ENCODE assay signal across 27 cellular contexts in the genomic region with DNA sequence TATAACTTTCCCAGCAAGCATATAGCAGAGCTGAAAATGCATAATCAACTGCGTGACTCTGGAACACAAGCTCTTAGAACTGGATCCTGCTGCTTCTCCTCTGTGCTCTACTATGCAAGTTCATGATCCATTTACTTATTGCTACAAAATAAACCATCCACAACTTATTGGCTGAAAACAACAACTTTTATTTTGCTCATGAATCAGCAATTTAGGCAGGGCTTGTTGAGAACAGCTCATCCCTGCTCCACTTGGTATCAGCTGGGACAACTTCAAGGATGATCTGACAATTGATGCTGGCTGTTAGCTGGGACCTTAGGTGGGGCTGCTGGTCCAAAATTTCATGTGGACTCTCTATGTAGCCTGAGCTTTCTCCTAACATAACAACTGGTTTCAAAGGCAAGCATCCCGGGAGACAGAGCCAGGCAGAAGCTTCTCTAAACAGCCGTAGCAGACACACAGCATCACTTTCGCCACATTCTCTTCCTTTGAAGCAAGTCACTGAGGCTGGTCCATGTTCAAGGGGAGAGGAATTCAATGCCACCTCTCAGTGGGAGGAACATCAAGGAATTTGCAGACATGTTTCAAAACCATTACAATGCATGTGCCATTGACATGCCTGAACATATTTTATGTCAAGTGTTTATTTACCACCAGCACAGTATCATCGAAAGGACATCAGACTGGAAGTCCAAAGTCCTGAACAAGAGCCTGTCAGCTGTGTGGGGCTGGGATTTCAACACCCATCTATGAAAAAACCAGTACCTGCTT.
A peak's percentile ranks its signal among the peaks of the same experiment; 100 is the strongest.
DNase-seq lines count a peak whose midpoint lies in the region; ATAC-seq, FAIRE-seq and TF ChIP-seq lines count a peak whose summit lies in the region.
"Had no signal": no experiment of that assay in that cellular context is flagged by ENCODE, and none has a peak within 500 bp of the region (broad histone marks: within the 10 kb centered on the region; RNA-seq: fewer than 3 reads in every experiment).

No MANE protein-coding gene starts in this region.

- H3K4me1 ChIP-seq in A549, result peaks cover 10% of the 10 kb centered on the region; the same call in 1 of the 3 replicates
- H3K4me1 ChIP-seq in HepG2 (ENCODE audit: insufficient read depth, low read length), result peaks cover 25% of the 10 kb centered on the region
- no peaks in the 10 kb centered on the region for H3K4me1 ChIP-seq in neural progenitor cell

- WGBS in A549 (ENCODE audit: missing lambda C conversion rate), result 62% methylated on average over 5 of the region's 5 CpGs
- 20% methylated on average over 5 of the region's 5 CpGs for WGBS in HepG2 (ENCODE audit: low lambda C conversion rate)

- FAIRE-seq in A549 (lab: Jason Lieb, UNC) (no peak), bronchial epithelial cell (lab: Jason Lieb, UNC) (peak; percentile 28), HepG2 (lab: Jason Lieb, UNC) (peak; percentile 80)
- FAIRE-seq: endothelial cell of umbilical vein, H1, islet of Langerhans had no signal

- peak overlapping the region in 1 of 2 experiments; percentile 49; a peak in 3 of 6 replicates for H3K27ac ChIP-seq in A549
- peak overlapping the region; percentile 20 for H3K27ac ChIP-seq in HepG2 (ENCODE audit: extremely low read length, insufficient read depth, low read length)
- no peak overlapping the region for H3K27ac ChIP-seq in neural progenitor cell
- H3K27ac ChIP-seq: HL-60 had no signal

- intact Hi-C loops in HepG2 (cut with micrococcal nuclease; ENCODE audit: unreplicated experiment), result loop anchor here (2.0 kb wide), 1 partner anchor 54 kb away; no protein-coding TSS in a partner anchor

- H3K79me2 ChIP-seq in HepG2 (ENCODE audit: insufficient read depth, low read length) (no peaks in the 10 kb centered on the region), neural progenitor cell (ENCODE audit: low read depth) (no peaks in the 10 kb centered on the region)

- H3K36me3 Mint-ChIP-seq in neural progenitor cell, result no peaks in the 10 kb centered on the region
- H3K36me3 Mint-ChIP-seq: activated naive CD8-positive, alpha-beta T cell; CD14-positive monocyte; naive thymus-derived CD8-positive, alpha-beta T cell had no signal

- no TSS peak for BruUV-seq in HepG2 (replicated peaks; lab: Mats Ljungman, UMichigan)

- H3K4me3 ChIP-seq in A549, result no peak overlapping the region
- no peak overlapping the region for H3K4me3 ChIP-seq in bronchial epithelial cell (ENCODE audit: low read depth, low read length)
- no peak overlapping the region for H3K4me3 ChIP-seq in HepG2 (replicated peaks in 1 of 3; ENCODE audit: insufficient read depth in 1 of 3, low read depth in 2 of 3, low read length in 3 of 3)
- no peak overlapping the region for H3K4me3 ChIP-seq in neural progenitor cell

- H3K27me3 ChIP-seq in bronchial epithelial cell (ENCODE audit: control insufficient read depth, insufficient read depth, low read length) (no peaks in the 10 kb centered on the region), HepG2 (ENCODE audit: control insufficient read depth in 1 of 2, insufficient read depth in 2 of 2, low read length in 2 of 2) (peaks cover 0 to 14% of the 10 kb centered on the region in 2 experiments; a peak in 3 of 5 replicates), neural progenitor cell (no peaks in the 10 kb centered on the region)

- no peak overlapping the region for H3K4me3 Mint-ChIP-seq in neural progenitor cell
- H3K4me3 Mint-ChIP-seq: activated CD8-positive, alpha-beta T cell treated with anti-CD3 and anti-CD28 coated beads, Interleukin-2, amount 10 ng/mL, durations not matched to agents 7 days and 5 days; activated naive CD8-positive, alpha-beta T cell; CD14-positive monocyte; naive thymus-derived CD8-positive, alpha-beta T cell had no signal

- H3K4me2 ChIP-seq in A549 (no peak overlapping the region), HepG2 (ENCODE audit: low read depth, low read length) (peak overlapping the region; percentile 47), neural progenitor cell (no peak overlapping the region)

- no peaks in the 10 kb centered on the region for H3K9me3 ChIP-seq in A549
- H3K9me3 ChIP-seq in HepG2 (ENCODE audit: low read length), result no peaks in the 10 kb centered on the region
- no peaks in the 10 kb centered on the region for H3K9me3 ChIP-seq in neural progenitor cell (ENCODE audit: low read depth)

- peak in 1 of 2 experiments; percentile 22 for DNase-seq in A549 (ENCODE audit: low read depth in 1 of 2, low spot score in 1 of 2)
- peak; percentile 31 for DNase-seq in HuH-7.5 (ENCODE audit: low spot score)
- DNase-seq in bronchial epithelial cell (ENCODE audit: low read depth), result peak; percentile 80
- peak; percentile 92 for DNase-seq in HepG2 (ENCODE audit: low spot score)
- no peak for DNase-seq in GOT3 (lab: John Stamatoyannopoulos, UW)
- no peak for DNase-seq in neural progenitor cell (ENCODE audit: low spot score)
- DNase-seq: 8988T; activated CD4-positive, alpha-beta T cell treated with anti-CD3 and anti-CD28 coated beads for 4 hours; activated CD8-positive, alpha-beta T cell treated with anti-CD3 and anti-CD28 coated beads, Interleukin-2, amount 10 ng/mL, durations not matched to agents 7 days and 5 days; activated effector memory CD4-positive, alpha-beta T cell treated with Interleukin-2 at 50 U/mL for 16 hours; EL; left ventricle myocardium superior; naive thymus-derived CD8-positive, alpha-beta T cell; NCI-H1092 treated with DMSO at 0.1 percent for 48 hours; NCI-H187; occipital lobe; SIG-M5; stimulated activated naive CD4-positive, alpha-beta T cell; T-helper 9 cell had no signal

- H2AFZ ChIP-seq in HepG2 (ENCODE audit: low read length) (no peak overlapping the region), neural progenitor cell (replicated peaks) (no peak overlapping the region)

- no peak overlapping the region for H3K27ac Mint-ChIP-seq in neural progenitor cell
- H3K27ac Mint-ChIP-seq: activated CD8-positive, alpha-beta T cell treated with anti-CD3 and anti-CD28 coated beads, Interleukin-2, amount 10 ng/mL, durations not matched to agents 7 days and 5 days; activated naive CD8-positive, alpha-beta T cell; CD14-positive monocyte had no signal

- POLR2A ChIA-PET in A549 (lab: Yijun Ruan, JAX) (no interaction called here), HepG2 (lab: Yijun Ruan, JAX) (interaction anchor here (1.5 to 2.0 kb wide), 2 partner anchors 152 to 158 kb away, joined by 3 to 18 read pairs; a partner anchor contains a TSS)

- CTCF ChIA-PET in A549 (lab: Yijun Ruan, JAX) (interaction anchor here (0.9 to 7.8 kb wide), 5 partner anchors 10 to 192 kb away, joined by 3 to 42 read pairs (median 4); no protein-coding TSS in a partner anchor), HepG2 (lab: Yijun Ruan, JAX; ENCODE audit: low intra/inter-chr PET ratio, low total read pairs) (no interaction called here)

- H3F3A ChIP-seq in neural progenitor cell (ENCODE audit: low read depth), result no peaks in the 10 kb centered on the region

- TF ChIP-seq RAD21 in A549 (conservative IDR thresholded peaks at IDR 0.05 in 1 of 2, IDR thresholded peaks at IDR 0.05 in 1 of 2) (no peak), HepG2 (CRISPR knock-in tag; IDR thresholded peaks at IDR 0.05) (no peak)

- H4K20me1 ChIP-seq in HepG2 (ENCODE audit: insufficient read depth, low read length) (no peaks in the 10 kb centered on the region), neural progenitor cell (ENCODE audit: low read depth) (no peaks in the 10 kb centered on the region)

- peak in 1 of 2 experiments; percentile 23; a peak in 1 of 6 replicates for ATAC-seq in A549
- ATAC-seq in HepG2, result peak; percentile 93
- ATAC-seq in HG03565 (IDR thresholded peaks at IDR 0.05; ENCODE audit: unreplicated experiment), result no peak
- ATAC-seq in HG02588 (IDR thresholded peaks at IDR 0.05; ENCODE audit: unreplicated experiment), result no peak
- ATAC-seq: activated CD8-positive, alpha-beta T cell treated with anti-CD3 and anti-CD28 coated beads, Interleukin-2, amount 10 ng/mL, durations not matched to agents 7 days and 5 days; left ventricle myocardium superior; naive thymus-derived CD8-positive, alpha-beta T cell had no signal

- no peak overlapping the region for H3K9ac ChIP-seq in HepG2 (ENCODE audit: insufficient read depth, low read depth, low read length)
- H3K9ac ChIP-seq in neural progenitor cell, result no peak overlapping the region

- H3K4me1 Mint-ChIP-seq in neural progenitor cell, result no peaks in the 10 kb centered on the region
- H3K4me1 Mint-ChIP-seq: CD14-positive monocyte had no signal

- TF ChIP-seq POLR2A in A549 (IDR thresholded peaks at IDR 0.05; ENCODE audit: low read length) (no peak), HepG2 (IDR thresholded peaks at IDR 0.05; ENCODE audit: insufficient read depth in 1 of 2, low read depth in 2 of 2, low read length in 2 of 2) (no peak)

- TF ChIP-seq EP300 in A549 (IDR thresholded peaks at IDR 0.05) (no peak), HepG2 (IDR thresholded peaks at IDR 0.05; ENCODE audit: low read depth in 2 of 2, low read length in 2 of 2) (peak; percentile 64 to 84), HepG2 (CRISPR knock-in tag; IDR thresholded peaks at IDR 0.05; ENCODE audit: borderline replicate concordance) (no peak)

- in situ Hi-C loops in HepG2 (cut with HindIII; ENCODE audit: extremely low pct_ligation_motif_present, low pct_unique_long_range_greater_than_20kb), result no loop called here

- no peak for TF ChIP-seq CTCF in A549 (IDR thresholded peaks at IDR 0.05)
- no peak for TF ChIP-seq CTCF in bronchial epithelial cell (IDR thresholded peaks at IDR 0.05; ENCODE audit: insufficient read depth, low read length, severe bottlenecking)
- TF ChIP-seq CTCF in HepG2 (CRISPR knock-in tag; IDR thresholded peaks at IDR 0.05), result no peak
- TF ChIP-seq CTCF in neural progenitor cell (IDR thresholded peaks at IDR 0.05), result no peak

- peaks cover 2% of the 10 kb centered on the region for H3K27me3 Mint-ChIP-seq in neural progenitor cell (ENCODE audit: insufficient read depth, low read depth)
- H3K27me3 Mint-ChIP-seq: activated naive CD8-positive, alpha-beta T cell had no signal

- H3K9me3 Mint-ChIP-seq in neural progenitor cell, result no peaks in the 10 kb centered on the region
- H3K9me3 Mint-ChIP-seq: naive thymus-derived CD8-positive, alpha-beta T cell had no signal

- H3K36me3 ChIP-seq in bronchial epithelial cell (ENCODE audit: control insufficient read depth, insufficient read depth, low read length) (no peaks in the 10 kb centered on the region), HepG2 (replicated peaks in 1 of 2; ENCODE audit: control insufficient read depth in 1 of 2, insufficient read depth in 2 of 2, low read length in 2 of 2) (no peaks in the 10 kb centered on the region), neural progenitor cell (no peaks in the 10 kb centered on the region)

TF ChIP-seq in A549, 52 proteins besides CTCF, POLR2A, EP300 and RAD21:
- no peak for TF ChIP-seq KDM5A (IDR thresholded peaks at IDR 0.05)
- TF ChIP-seq MAFK (IDR thresholded peaks at IDR 0.05; ENCODE audit: partially characterized antibody), result peak; percentile 79

Comparison
In these comparisons a context has a peak if more than half of its experiments do, and no peak if none do; other contexts are left out.
1. DNase-seq: peak in HuH-7.5 (single experiment), bronchial epithelial cell (single experiment) and HepG2 (single experiment); none in GOT3 (single experiment) and neural progenitor cell (single experiment).